8 cellular contexts compared by ENCODE assay signal in genomic region chr7:148699024-148699771, GRCh38. TPM values are rescaled to one million over a fixed set of nuclear protein-coding genes. Genes with fewer than 3 reads are reported as not detected.
DNase-seq lines count a peak whose midpoint lies in the region; ATAC-seq and TF ChIP-seq lines count a peak whose summit lies in the region.

No MANE protein-coding gene starts in this region.

- CTCF ChIA-PET in BJ (lab: Yijun Ruan, JAX): interaction anchor here (1.2 to 1.3 kb wide), 2 partner anchors 124 to 157 kb away, joined by 3 to 4 read pairs; no protein-coding TSS in a partner anchor
- CTCF ChIA-PET in activated naive CD4-positive, alpha-beta T cell treated with anti-CD3 and anti-CD28 coated beads for 36 hours (lab: Charles Lee): interaction anchor here (1.3 to 1.8 kb wide), 3 partner anchors 48 to 213 kb away, joined by 4 read pairs; no protein-coding TSS in a partner anchor

- TF ChIP-seq CTCF in BJ (IDR thresholded peaks at IDR 0.05; ENCODE audit: insufficient read depth, low read depth, low read length): no peak

- DNase-seq in BJ (ENCODE audit: low read depth) (no peak), RKO (ENCODE audit: low spot score) (peak; percentile 78), Right ventricle myocardium superior (peak; percentile 80), posterior vena cava (ENCODE audit: low spot score) (peak; percentile 93), NCI-H774 (lab: John Stamatoyannopoulos, UW) (no peak)
- peak; percentile 73 for DNase-seq in activated naive CD4-positive, alpha-beta T cell treated with anti-CD3 and anti-CD28 coated beads for 36 hours

- no peaks in the 10 kb centered on the region for H3K36me3 ChIP-seq in BJ (ENCODE audit: control insufficient read depth, insufficient read depth, low read length)

- peak overlapping the region; percentile 86 for H3K27ac Mint-ChIP-seq in activated naive CD4-positive, alpha-beta T cell treated with anti-CD3 and anti-CD28 coated beads for 36 hours

- peak overlapping the region; percentile 87 for H3K4me3 ChIP-seq in BJ (ENCODE audit: low read depth, low read length)

- peaks cover 60% of the 10 kb centered on the region for H3K4me1 Mint-ChIP-seq in activated naive CD4-positive, alpha-beta T cell treated with anti-CD3 and anti-CD28 coated beads for 36 hours (ENCODE audit: low read depth)

- H3K27me3 ChIP-seq in BJ (ENCODE audit: control insufficient read depth, insufficient read depth, low read length): no peaks in the 10 kb centered on the region

- H3K36me3 Mint-ChIP-seq in activated naive CD4-positive, alpha-beta T cell treated with anti-CD3 and anti-CD28 coated beads for 36 hours (ENCODE audit: low read depth): peaks cover 14% of the 10 kb centered on the region

- no peaks in the 10 kb centered on the region for H3K27me3 Mint-ChIP-seq in activated naive CD4-positive, alpha-beta T cell treated with anti-CD3 and anti-CD28 coated beads for 36 hours (ENCODE audit: low read depth)

- POLR2A ChIA-PET in BJ (lab: Charles Lee): interaction anchor here (1.0 to 1.8 kb wide), 2 partner anchors 14 to 216 kb away, joined by 4 to 7 read pairs; no protein-coding TSS in a partner anchor

- intact Hi-C loops in activated naive CD4-positive, alpha-beta T cell treated with anti-CD3 and anti-CD28 coated beads for 36 hours (cut with micrococcal nuclease): loop anchor here (2.0 to 10.0 kb wide), 2 partner anchors 428 to 546 kb away; partner anchors contain the start of gene ZNF425
- intact Hi-C loops in Right ventricle myocardium superior (cut with DNase I): loop anchor here (10.0 kb wide), 1 partner anchor 266 kb away; no protein-coding TSS in a partner anchor
- intact Hi-C loops in posterior vena cava (cut with DNase I): loop anchor here in 1 of 2 donors (10.0 kb wide), 1 partner anchor 266 kb away; no protein-coding TSS in a partner anchor

- H3K4me3 Mint-ChIP-seq in activated naive CD4-positive, alpha-beta T cell treated with anti-CD3 and anti-CD28 coated beads for 36 hours: peak overlapping the region; percentile 86

- H3K9me3 Mint-ChIP-seq in activated naive CD4-positive, alpha-beta T cell treated with anti-CD3 and anti-CD28 coated beads for 36 hours: no peaks in the 10 kb centered on the region

- peak; percentile 42 for ATAC-seq in GM18873 (IDR thresholded peaks at IDR 0.05; ENCODE audit: low FRiP score, unreplicated experiment)
- peak; percentile 39 for ATAC-seq in HG03066 (IDR thresholded peaks at IDR 0.05; ENCODE audit: low read depth, unreplicated experiment)
- peak; percentile 65 for ATAC-seq in Right ventricle myocardium superior (ENCODE audit: poor library complexity)

RNA-seq across cellular contexts. Expression of gene CUL1, which starts 0.5 kb away (rescaled TPM):
- 38.6 and 52.0 TPM in 2 replicates for polyA plus RNA-seq in BJ (2011; rRNA removed)
- 31.3 and 32.5 TPM in 2 replicates for polyA minus RNA-seq in BJ (2011; rRNA and poly(A)+ RNA removed)
- 10 to 100 TPM; 59.6 to 62.2 TPM for total RNA-seq in activated naive CD4-positive, alpha-beta T cell treated with anti-CD3 and anti-CD28 coated beads for 36 hours
- total RNA-seq in Right ventricle myocardium superior (46.6 TPM), posterior vena cava (10 to 100 TPM; 38.3 to 50.2 TPM)

Comparison
In these comparisons a context has a peak if more than half of its experiments do, and no peak if none do; other contexts are left out.
1. DNase-seq: peak in RKO (single experiment), activated naive CD4-positive, alpha-beta T cell treated with anti-CD3 and anti-CD28 coated beads for 36 hours (single experiment), Right ventricle myocardium superior (single experiment) and posterior vena cava (single experiment); none in BJ (single experiment) and NCI-H774 (single experiment).
2. Peak in every context shown above with its lines, with median percentiles within 50 percentile points of each other: ATAC-seq.